Comparison of ENCODE assay signal across 11 cellular contexts in genomic region chr21:18245493-18245967, GRCh38. TPM values are rescaled to one million over a fixed set of nuclear protein-coding genes. Genes with fewer than 3 reads are reported as not detected.
DNase-seq lines count a peak whose midpoint lies in the region; FAIRE-seq and TF ChIP-seq lines count a peak whose summit lies in the region.
"Had no signal": no experiment of that assay in that cellular context is flagged by ENCODE, and none has a peak within 500 bp of the region (broad histone marks: within the 10 kb centered on the region; RNA-seq: fewer than 3 reads in every experiment).

No MANE protein-coding gene starts in this region.

- H4K8ac ChIP-seq in mesenchymal stem cell (ENCODE audit: low read length), result no peak overlapping the region

- peaks cover 12% of the 10 kb centered on the region for H3K4me1 ChIP-seq in mesenchymal stem cell (ENCODE audit: control insufficient read depth, insufficient read depth, low read depth, low read length)
- peaks cover 0 to 17% (median 8%) of the 10 kb centered on the region in 4 donors for H3K4me1 ChIP-seq in tibial artery

- H3K27me3 ChIP-seq in mesenchymal stem cell (ENCODE audit: control insufficient read depth in 1 of 2, insufficient read depth in 1 of 2, low read length in 2 of 2), result peaks cover 29 to 36% of the 10 kb centered on the region in 2 experiments
- peaks cover 0 to 21% of the 10 kb centered on the region in 2 donors for H3K27me3 ChIP-seq in tibial artery

- peak overlapping the region; percentile 48 for H3K9ac ChIP-seq in mesenchymal stem cell (ENCODE audit: low read length)

- H2BK5ac ChIP-seq in mesenchymal stem cell (ENCODE audit: low read depth, low read length, poor library complexity, severe bottlenecking), result no peak overlapping the region

- WGBS in mesenchymal stem cell, result 21% methylated on average over 21 of the region's 21 CpGs

- no peak overlapping the region for H2BK12ac ChIP-seq in mesenchymal stem cell (ENCODE audit: low read length in 2 of 2)

- H3K27ac ChIP-seq in mesenchymal stem cell (ENCODE audit: low read length, poor library complexity, severe bottlenecking) (no peak overlapping the region), tibial artery (peak overlapping the region in 1 of 2 donors; percentile 40)

- H3K79me1 ChIP-seq in mesenchymal stem cell (replicated peaks; ENCODE audit: low read length, poor library complexity, severe bottlenecking), result no peaks in the 10 kb centered on the region

- no peak for FAIRE-seq in H54 (lab: Jason Lieb, UNC)
- FAIRE-seq: endometrium had no signal

- peak; percentile 73 for DNase-seq in DMS 273 (lab: John Stamatoyannopoulos, UW; ENCODE audit: unreplicated experiment)
- DNase-seq in DMS 273 treated with DMSO at 0.1 percent for 48 hours (lab: John Stamatoyannopoulos, UW), result no peak
- DNase-seq in ecto neural progenitor cell (ENCODE audit: low spot score), result peak; percentile 50
- peak; percentile 30 for DNase-seq in mesenchymal stem cell
- peak; percentile 21 to 62 for DNase-seq in tibial artery
- DNase-seq in H54 (ENCODE audit: insufficient read length, low spot score), result no peak
- DNase-seq in activated T-cell treated with anti-CD3 and anti-CD28 coated beads, Interleukin-2, amount 50 U/mL, for 48 hours, result no peak
- no peak for DNase-seq in COLO668 (lab: John Stamatoyannopoulos, UW; ENCODE audit: unreplicated experiment)
- DNase-seq: activated CD4-positive, alpha-beta T cell treated with anti-CD3 and anti-CD28 coated beads, Interleukin-2, amount 10 ng/mL, durations not matched to agents 24 days and 14 days; NCI-H526 treated with DMSO at 0.1 percent for 48 hours had no signal

- TF ChIP-seq CTCF in tibial artery (IDR thresholded peaks at IDR 0.05), result no peak

- peak overlapping the region in 1 of 2 experiments; percentile 5 for H3K23ac ChIP-seq in mesenchymal stem cell (ENCODE audit: low read length in 2 of 2)

- no peak overlapping the region for H2AFZ ChIP-seq in mesenchymal stem cell (ENCODE audit: low read depth, low read length)

- intact Hi-C loops in tibial artery (cut with DNase I; ENCODE audit: low total_unique reads), result no loop called here

- H3K18ac ChIP-seq in mesenchymal stem cell (ENCODE audit: low read depth in 1 of 2, low read length in 2 of 2), result no peak overlapping the region

- H3K36me3 ChIP-seq in mesenchymal stem cell (ENCODE audit: control insufficient read depth in 1 of 2, insufficient read depth in 2 of 2, low read depth in 1 of 2, low read length in 2 of 2), result peaks cover 0 to 4% of the 10 kb centered on the region in 2 experiments
- no peaks in the 10 kb centered on the region for H3K36me3 ChIP-seq in tibial artery

- H2AK5ac ChIP-seq in mesenchymal stem cell (ENCODE audit: low read length, severe bottlenecking), result no peak overlapping the region

- no peak overlapping the region for H4K91ac ChIP-seq in mesenchymal stem cell (ENCODE audit: low read length)

- no peak overlapping the region for H2BK15ac ChIP-seq in mesenchymal stem cell (ENCODE audit: low read depth, poor library complexity, severe bottlenecking)

- no peak overlapping the region for H2BK120ac ChIP-seq in mesenchymal stem cell (ENCODE audit: low read depth, low read length)

- H3K4me3 ChIP-seq in mesenchymal stem cell (ENCODE audit: insufficient read depth in 1 of 2, low read depth in 1 of 2, low read length in 2 of 2), result peak overlapping the region in 1 of 2 experiments; percentile 80
- peak overlapping the region; percentile 43 for H3K4me3 ChIP-seq in tibial artery

- no peak overlapping the region for H3K14ac ChIP-seq in mesenchymal stem cell (ENCODE audit: low read length in 2 of 2)

- peak overlapping the region in 1 of 2 experiments; percentile 16 for H3K4ac ChIP-seq in mesenchymal stem cell (ENCODE audit: low read depth in 1 of 2, low read length in 2 of 2)

- peak overlapping the region; percentile 96 for H3K4me2 ChIP-seq in mesenchymal stem cell (ENCODE audit: low read length, poor library complexity, severe bottlenecking)

- no peak for TF ChIP-seq POLR2A in H54 (IDR thresholded peaks at IDR 0.05; ENCODE audit: low read depth, low read length)

- no peaks in the 10 kb centered on the region for H3K9me3 ChIP-seq in mesenchymal stem cell (ENCODE audit: control insufficient read depth, low read length)
- H3K9me3 ChIP-seq in tibial artery, result no peaks in the 10 kb centered on the region

RNA-seq across cellular contexts. Expression of gene CHODL, which starts 0.9 kb away (rescaled TPM):
- polyA plus RNA-seq in mesenchymal stem cell (2013, experiment 1 of 2), result 34.5 TPM
- polyA plus RNA-seq in mesenchymal stem cell (2013, experiment 2 of 2), result 34.4 TPM

Comparison
In these comparisons a context has a peak if more than half of its experiments do, and no peak if none do; other contexts are left out.
1. DNase-seq: peak in DMS 273 (single experiment), ecto neural progenitor cell (single experiment), mesenchymal stem cell (single experiment) and tibial artery (2 of 2); none in DMS 273 treated with DMSO at 0.1 percent for 48 hours (single experiment), H54 (single experiment), activated T-cell treated with anti-CD3 and anti-CD28 coated beads, Interleukin-2, amount 50 U/mL, for 48 hours (0 of 2) and COLO668 (single experiment).